Comparison of ENCODE assay signal across 8 cellular contexts in genomic region chr2:178056345-178056744, GRCh38.
"Had no signal": no experiment of that assay in that cellular context is flagged by ENCODE, and none has a peak within 500 bp of the region (broad histone marks: within the 10 kb centered on the region; RNA-seq: fewer than 3 reads in every experiment).

No MANE protein-coding gene starts in this region.

- FAIRE-seq: G401.6, GM12878, GM12891, GM12892, GM18507, GM19239 had no signal

- DNase-seq: GDM1, GF-D8 had no signal

- H3K4me3 ChIP-seq: GM12878 had no signal

- ATAC-seq: GM12878 had no signal
